8 cellular contexts compared by ENCODE assay signal in the genomic region with DNA sequence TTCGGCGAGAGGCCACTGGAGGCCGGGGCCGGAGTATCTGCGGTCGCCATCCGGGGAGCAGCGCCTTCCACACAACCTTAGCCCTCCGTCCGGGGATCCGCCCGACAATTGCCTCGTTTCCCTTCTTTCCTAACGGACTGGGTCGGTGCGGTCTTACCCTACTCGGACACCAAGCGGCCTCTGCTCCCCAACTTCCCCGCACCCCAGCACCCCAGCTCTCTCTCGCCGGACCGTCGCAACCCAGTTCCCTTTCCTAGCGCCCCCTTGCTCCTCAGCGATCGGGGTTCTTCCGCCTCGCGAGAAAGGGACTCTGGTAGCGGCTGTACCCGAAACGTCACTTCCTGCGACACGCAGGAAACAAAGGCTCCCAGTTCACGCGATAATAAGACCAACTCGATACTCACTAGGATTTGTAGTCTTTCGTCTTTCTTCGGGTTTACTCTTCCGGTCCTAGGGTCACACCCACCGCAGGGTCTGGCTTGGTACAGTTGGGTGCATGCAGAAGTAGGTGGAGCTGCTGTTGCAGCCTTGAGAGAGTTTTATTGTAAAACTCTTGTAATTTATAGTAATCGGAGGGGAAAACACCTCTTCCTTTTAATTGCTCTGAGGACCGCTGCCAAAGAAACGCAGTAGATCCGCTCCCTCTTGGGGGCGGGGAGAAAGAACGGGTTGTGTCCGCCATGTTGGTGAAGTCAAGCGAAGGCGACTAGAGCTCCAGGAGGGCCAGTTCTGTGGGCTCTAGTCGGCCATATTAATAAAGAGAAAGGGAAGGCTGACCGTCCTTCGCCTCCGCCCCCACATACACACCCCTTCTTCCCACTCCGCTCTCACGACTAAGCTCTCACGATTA. TPM values are rescaled to one million over a fixed set of nuclear protein-coding genes. Genes with fewer than 3 reads are reported as not detected.
DNase-seq lines count a peak whose midpoint lies in the region; ATAC-seq and TF ChIP-seq lines count a peak whose summit lies in the region.

TSS of gene THAP2 (plus strand) at position 741 of the 850 bp plus-strand sequence. CDS start 209 bp downstream, outside the sequence.
TSS of gene ZFC3H1 (minus strand) at position 288 of the 850 bp plus-strand sequence. CDS start at position 50, 238 bp downstream.

- H3K4me1 ChIP-seq in spleen, result peaks cover 20 to 58% (median 46%) of the 10 kb centered on the region in 6 donors

- CTCF ChIA-PET in WTC11 (lab: Charles Lee), result interaction anchor here (0.8 to 2.7 kb wide), 9 partner anchors 22 to 91 kb away, joined by 3 to 30 read pairs (median 4); partner anchors contain the start of genes RAB21 and TMEM19

- H3K36me3 Mint-ChIP-seq in WTC11, result peaks cover 19% of the 10 kb centered on the region

- intact Hi-C loops in spleen (cut with DNase I; ENCODE audit: low total_unique reads), result no loop called here

- peak within 1 kb of the TSS; percentile 91 for H3K4me3 Mint-ChIP-seq in WTC11

- H3K27ac ChIP-seq in caudate nucleus (ENCODE audit: low read depth, low read length), result peak within 1 kb of the TSS; percentile 97
- H3K27ac ChIP-seq in spleen, result peak within 1 kb of the TSS; percentile 95 to 99 (median 99)

- DNase-seq in AG08396 (ENCODE audit: low spot score) (peak; percentile 88), NCI-H2227 (lab: John Stamatoyannopoulos, UW; ENCODE audit: unreplicated experiment) (peak; percentile 99), WTC11 (ENCODE audit: low spot score) (peak; percentile 91), caudate nucleus (lab: John Stamatoyannopoulos, UW) (peak; percentile 83 to 99 (median 96)), inferior parietal cortex (ENCODE audit: extremely low spot score) (peak; percentile 100), spleen (peak; percentile 98)

- peaks cover 16% of the 10 kb centered on the region for H3K4me1 Mint-ChIP-seq in WTC11

- H3K36me3 ChIP-seq in spleen, result peaks cover 0 to 27% (median 12%) of the 10 kb centered on the region in 6 donors

- H3K9me3 Mint-ChIP-seq in WTC11, result no peaks in the 10 kb centered on the region

- H3K27ac Mint-ChIP-seq in WTC11, result peak within 1 kb of the TSS; percentile 100

- POLR2A ChIA-PET in WTC11 (lab: Charles Lee), result interaction anchor here (0.7 to 3.0 kb wide), 15 partner anchors 9 to 225 kb away, joined by 3 to 45 read pairs (median 4); partner anchors contain the start of genes RAB21 and TMEM19

- no peaks in the 10 kb centered on the region for H3K9me3 ChIP-seq in spleen

- no peaks in the 10 kb centered on the region for H3K27me3 Mint-ChIP-seq in WTC11 (ENCODE audit: low read depth)

- peak within 1 kb of the TSS; percentile 62 to 93 (median 84) for H3K4me3 ChIP-seq in spleen

- ATAC-seq in GM18907 (IDR thresholded peaks at IDR 0.05; ENCODE audit: unreplicated experiment) (peak; percentile 96), HG03159 (IDR thresholded peaks at IDR 0.05; ENCODE audit: unreplicated experiment) (peak; percentile 88), WTC11 (peak; percentile 94)

- no peaks in the 10 kb centered on the region for H3K27me3 ChIP-seq in spleen (replicated peaks in 1 of 7)

- no peak for TF ChIP-seq CTCF in WTC11 (IDR thresholded peaks at IDR 0.05)
- peak in 7 of 11 experiments; percentile 7 to 59 (median 47) for TF ChIP-seq CTCF in spleen (IDR thresholded peaks at IDR 0.05 in 8 of 11, conservative IDR thresholded peaks at IDR 0.05 in 3 of 11)

- 0 to 1% (median 1%) methylated on average over 57 of the region's 57 CpGs for WGBS in spleen, 5 donors

- peak; percentile 82 to 96 (median 89) for TF ChIP-seq POLR2A in spleen (IDR thresholded peaks at IDR 0.05)

TF ChIP-seq in WTC11, 78 proteins besides CTCF, POLR2A, EP300 and RAD21 (continues in another document):
- TF ChIP-seq TP53 (CRISPR knock-in tag; IDR thresholded peaks at IDR 0.05) (peak; percentile 27; the same call in 1 of the 2 replicates), TEAD1 (CRISPR knock-in tag; IDR thresholded peaks at IDR 0.05) (no peak), SMAD3 (CRISPR knock-in tag; IDR thresholded peaks at IDR 0.05; ENCODE audit: borderline replicate concordance) (peak; percentile 60; the same call in 1 of the 2 replicates), FOXJ3 (CRISPR knock-in tag; IDR thresholded peaks at IDR 0.05; ENCODE audit: borderline replicate concordance) (no peak), CREM (CRISPR knock-in tag; IDR thresholded peaks at IDR 0.05) (peak; percentile 93), ZBTB21 (CRISPR knock-in tag; IDR thresholded peaks at IDR 0.05; ENCODE audit: borderline replicate concordance) (no peak), HMGXB4 (CRISPR knock-in tag; IDR thresholded peaks at IDR 0.05) (0 out of 2 replicates have a peak, but pooled peaks have one; percentile 13), ZNF425 (CRISPR knock-in tag; conservative IDR thresholded peaks at IDR 0.05) (no peak), ERG (CRISPR knock-in tag; IDR thresholded peaks at IDR 0.05) (no peak), ETV6 (CRISPR knock-in tag; IDR thresholded peaks at IDR 0.05) (peak; percentile 49; the same call in 1 of the 2 replicates)
- TF ChIP-seq, protein P1, sequence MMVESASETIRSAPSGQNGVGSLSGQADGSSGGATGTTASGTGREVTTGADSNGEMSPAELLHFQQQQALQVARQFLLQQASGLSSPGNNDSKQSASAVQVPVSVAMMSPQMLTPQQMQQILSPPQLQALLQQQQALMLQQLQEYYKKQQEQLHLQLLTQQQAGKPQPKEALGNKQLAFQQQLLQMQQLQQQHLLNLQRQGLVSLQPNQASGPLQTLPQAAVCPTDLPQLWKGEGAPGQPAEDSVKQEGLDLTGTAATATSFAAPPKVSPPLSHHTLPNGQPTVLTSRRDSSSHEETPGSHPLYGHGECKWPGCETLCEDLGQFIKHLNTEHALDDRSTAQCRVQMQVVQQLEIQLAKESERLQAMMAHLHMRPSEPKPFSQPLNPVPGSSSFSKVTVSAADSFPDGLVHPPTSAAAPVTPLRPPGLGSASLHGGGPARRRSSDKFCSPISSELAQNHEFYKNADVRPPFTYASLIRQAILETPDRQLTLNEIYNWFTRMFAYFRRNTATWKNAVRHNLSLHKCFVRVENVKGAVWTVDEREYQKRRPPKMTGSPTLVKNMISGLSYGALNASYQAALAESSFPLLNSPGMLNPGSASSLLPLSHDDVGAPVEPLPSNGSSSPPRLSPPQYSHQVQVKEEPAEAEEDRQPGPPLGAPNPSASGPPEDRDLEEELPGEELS (CRISPR knock-in tag; IDR thresholded peaks at IDR 0.05), result 0 out of 2 replicates have a peak, but pooled peaks have one; percentile 39
- TF ChIP-seq, protein P2, sequence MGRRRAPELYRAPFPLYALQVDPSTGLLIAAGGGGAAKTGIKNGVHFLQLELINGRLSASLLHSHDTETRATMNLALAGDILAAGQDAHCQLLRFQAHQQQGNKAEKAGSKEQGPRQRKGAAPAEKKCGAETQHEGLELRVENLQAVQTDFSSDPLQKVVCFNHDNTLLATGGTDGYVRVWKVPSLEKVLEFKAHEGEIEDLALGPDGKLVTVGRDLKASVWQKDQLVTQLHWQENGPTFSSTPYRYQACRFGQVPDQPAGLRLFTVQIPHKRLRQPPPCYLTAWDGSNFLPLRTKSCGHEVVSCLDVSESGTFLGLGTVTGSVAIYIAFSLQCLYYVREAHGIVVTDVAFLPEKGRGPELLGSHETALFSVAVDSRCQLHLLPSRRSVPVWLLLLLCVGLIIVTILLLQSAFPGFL (CRISPR knock-in tag; IDR thresholded peaks at IDR 0.05; ENCODE audit: borderline replicate concordance), result no peak

RNA-seq across cellular contexts. Expression of gene THAP2, which starts in this region (rescaled TPM):
- total RNA-seq in WTC11 (2021) (6.4 to 9.0 TPM (median 8.3 TPM) in 3 replicates), spleen (1 to 10 TPM; 3.8 to 8.8 (median 5.8) TPM)
- 1 to 10 TPM; 3.1 to 5.0 (median 3.4) TPM for polyA plus RNA-seq in spleen

RNA-seq across cellular contexts. Expression of gene ZFC3H1, which starts in this region (rescaled TPM):
- total RNA-seq in WTC11 (2021) (28.3 to 33.9 TPM (median 30.9 TPM) in 3 replicates), spleen (100 to 1,000 TPM in 3 of 7 donors, 10 to 100 TPM in 4; 65.7 to 139 (median 91.6) TPM)
- 10 to 100 TPM; 21.4 to 26.2 (median 23.3) TPM for polyA plus RNA-seq in spleen

Comparison
In these comparisons a context has a peak if more than half of its experiments do, and no peak if none do; other contexts are left out.
1. Peak in every context shown above with its lines: DNase-seq, ATAC-seq, H3K4me3 ChIP-seq and H3K27ac ChIP-seq.